13 cellular contexts compared by ENCODE assay signal in genomic region chr3:45890405-45890804, GRCh38. TPM values are rescaled to one million over a fixed set of nuclear protein-coding genes. Genes with fewer than 3 reads are reported as not detected.
DNase-seq lines count a peak whose midpoint lies in the region; ATAC-seq and TF ChIP-seq lines count a peak whose summit lies in the region.
"Had no signal": no experiment of that assay in that cellular context is flagged by ENCODE, and none has a peak within 500 bp of the region (broad histone marks: within the 10 kb centered on the region; RNA-seq: fewer than 3 reads in every experiment).

No MANE protein-coding gene starts in this region.

- H3K4me2 ChIP-seq in parathyroid adenoma (ENCODE audit: low read length) = peak overlapping the region; percentile 46

- H3K4me3 ChIP-seq in parathyroid adenoma (ENCODE audit: low read depth, low read length) (no peak overlapping the region), ovary (no peak overlapping the region)

- ATAC-seq in T-cell (replicated peaks in 1 of 4) = peak in 3 of 4 experiments; percentile 35 to 56 (median 47)
- no peak for ATAC-seq in HG03378 (IDR thresholded peaks at IDR 0.05; ENCODE audit: unreplicated experiment)

- peak; percentile 5 for DNase-seq in NCI-H1436 (lab: John Stamatoyannopoulos, UW)
- no peak for DNase-seq in NCI-H1436 treated with DMSO at 0.1 percent for 48 hours (lab: John Stamatoyannopoulos, UW)
- peak; percentile 56 for DNase-seq in LoVo (ENCODE audit: low spot score)
- DNase-seq in T-cell = peak in 22 of 34 experiments; percentile 19 to 52 (median 34)
- no peak for DNase-seq in NOMO-1 treated with dmso at 0.1 percent for 144 hours (lab: John Stamatoyannopoulos, UW; ENCODE audit: unreplicated experiment)
- DNase-seq in ovary = no peak
- DNase-seq: ACHN, NCI-H345, nephron progenitor cell had no signal

- no peaks in the 10 kb centered on the region for H3K9me3 Mint-ChIP-seq in T-cell
- H3K9me3 Mint-ChIP-seq: nephron progenitor cell had no signal

- H3K27me3 Mint-ChIP-seq in T-cell = peaks cover 5 to 6% of the 10 kb centered on the region in 2 donors

- H3K27me3 ChIP-seq in parathyroid adenoma (ENCODE audit: control insufficient read depth, insufficient read depth, low read length) = no peaks in the 10 kb centered on the region
- H3K27me3 ChIP-seq in ovary = no peaks in the 10 kb centered on the region

- H3K27ac Mint-ChIP-seq in T-cell = no peak overlapping the region
- H3K27ac Mint-ChIP-seq: brain, nephron progenitor cell had no signal

- H3K36me3 ChIP-seq in parathyroid adenoma (ENCODE audit: control insufficient read depth, insufficient read depth, low read length) = no peaks in the 10 kb centered on the region
- H3K36me3 ChIP-seq in ovary = no peaks in the 10 kb centered on the region

- H3K9me3 ChIP-seq in parathyroid adenoma (ENCODE audit: control insufficient read depth, low read length) (no peaks in the 10 kb centered on the region), ovary (no peaks in the 10 kb centered on the region)

- intact Hi-C loops in ovary (cut with DNase I) = no loop called here

- TF ChIP-seq EP300 in ovary (IDR thresholded peaks at IDR 0.05) = no peak

- H3K4me1 Mint-ChIP-seq in T-cell = peaks cover 49 to 65% (median 65%) of the 10 kb centered on the region in 3 donors
- H3K4me1 Mint-ChIP-seq: brain, nephron progenitor cell had no signal

- TF ChIP-seq CTCF in parathyroid adenoma (IDR thresholded peaks at IDR 0.05) = no peak
- TF ChIP-seq CTCF in ovary (IDR thresholded peaks at IDR 0.05) = no peak

- TF ChIP-seq POLR2A in ovary (IDR thresholded peaks at IDR 0.05) = no peak

- 57 to 66% (median 59%) methylated on average over 3 of the region's 3 CpGs for WGBS in ovary, 3 donors

- H3K4me3 Mint-ChIP-seq in T-cell = peak overlapping the region; percentile 34 to 51 (median 49)
- H3K4me3 Mint-ChIP-seq: brain, nephron progenitor cell had no signal

- no peaks in the 10 kb centered on the region for H3K79me2 ChIP-seq in parathyroid adenoma

- H3K27ac ChIP-seq in parathyroid adenoma (no peak overlapping the region), ovary (no peak overlapping the region)

- H2AFZ ChIP-seq in parathyroid adenoma = peak overlapping the region; percentile 63

- POLR2A ChIA-PET in T-cell (lab: Charles Lee) = no interaction called here

- H3K4me1 ChIP-seq in parathyroid adenoma (peaks cover 4% of the 10 kb centered on the region), ovary (ENCODE audit: insufficient read depth) (no peaks in the 10 kb centered on the region)

- H3K36me3 Mint-ChIP-seq in T-cell = no peaks in the 10 kb centered on the region
- H3K36me3 Mint-ChIP-seq: brain had no signal

- CTCF ChIA-PET in T-cell (lab: Charles Lee) = no interaction called here

- H3K9ac ChIP-seq in parathyroid adenoma = no peak overlapping the region

RNA-seq across cellular contexts. Expression of gene CCR9, which starts 4.1 kb away (rescaled TPM):
- 10 to 100 TPM in 1 of 5 donors, 1 to 10 TPM in 4; 2.1 to 10.0 (median 4.2) TPM for total RNA-seq in T-cell
- total RNA-seq in ovary = under 1 TPM in 3 of 7 donors, not detected in 4; 0.08 to 0.24 (median 0.10) TPM
- polyA plus RNA-seq in ovary = under 1 TPM in 1 of 2 donors, not detected in 1; 0.05 TPM
- polyA plus RNA-seq: esophagus had no signal

RNA-seq across cellular contexts. Expression of gene LZTFL1, which starts 48.5 kb away (rescaled TPM):
- total RNA-seq in T-cell (10 to 100 TPM in 3 of 5 donors, 1 to 10 TPM in 2; 8.5 to 12.0 (median 11.1) TPM), ovary (10 to 100 TPM; 12.4 to 30.6 (median 17.3) TPM)
- 10 to 100 TPM; 12.3 to 22.1 TPM for polyA plus RNA-seq in ovary

RNA-seq across cellular contexts. Expression of gene CXCR6, which starts 52.9 kb away (rescaled TPM):
- 10 to 100 TPM in 1 of 5 donors, 1 to 10 TPM in 4; 2.0 to 14.7 (median 3.7) TPM for total RNA-seq in T-cell
- total RNA-seq in ovary = 1 to 10 TPM in 1 of 7 donors, under 1 TPM in 6; 0.20 to 2.3 (median 0.55) TPM
- 1 to 10 TPM in 1 of 2 donors, under 1 TPM in 1; 0.41 to 3.5 TPM for polyA plus RNA-seq in ovary

Comparison
In these comparisons a context has a peak if more than half of its experiments do, and no peak if none do; other contexts are left out.
1. DNase-seq: peak in NCI-H1436 (single experiment), LoVo (single experiment) and T-cell (22 of 34); none in NCI-H1436 treated with DMSO at 0.1 percent for 48 hours (single experiment), NOMO-1 treated with dmso at 0.1 percent for 144 hours (single experiment) and ovary (0 of 5).